Comparison of ENCODE assay signal across 23 cellular contexts in genomic region chr1:47870946-47871750, GRCh38.
DNase-seq lines count a peak whose midpoint lies in the region; ATAC-seq, FAIRE-seq and TF ChIP-seq lines count a peak whose summit lies in the region.
"Had no signal": no experiment of that assay in that cellular context is flagged by ENCODE, and none has a peak within 500 bp of the region (broad histone marks: within the 10 kb centered on the region; RNA-seq: fewer than 3 reads in every experiment).

No MANE protein-coding gene starts in this region.

- peaks cover 5% of the 10 kb centered on the region; the same call in 2 of the 3 replicates for H3K9me3 Mint-ChIP-seq in GM23338
- H3K9me3 Mint-ChIP-seq: effector memory CD8-positive, alpha-beta T cell; H9; stimulated activated naive CD8-positive, alpha-beta T cell treated with anti-CD3 and anti-CD28 coated beads, Interleukin-15, Interleukin-2, amounts not matched to agents 100 ng/mL and 50 ng/mL, for 24 hours had no signal

- no peak overlapping the region for H2BK15ac ChIP-seq in neuronal stem cell (ENCODE audit: low read length)

- H3K4ac ChIP-seq in neuronal stem cell (ENCODE audit: low read length), result no peak overlapping the region

- H2BK12ac ChIP-seq in neuronal stem cell (ENCODE audit: low read length), result no peak overlapping the region

- CTCF ChIA-PET in HEK293 (lab: Yijun Ruan, JAX), result no interaction called here
- CTCF ChIA-PET in K562 (lab: Yijun Ruan, JAX; ENCODE audit: low intra/inter-chr PET ratio), result no interaction called here

- H3K27ac ChIP-seq in HEK293 (ENCODE audit: extremely low read depth, low read depth, low read length), result no peak overlapping the region
- no peak overlapping the region for H3K27ac ChIP-seq in K562 (ENCODE audit: extremely low read depth, low read depth, low read length)
- no peak overlapping the region for H3K27ac ChIP-seq in neuronal stem cell (replicated peaks; ENCODE audit: low read length)
- no peak overlapping the region for H3K27ac ChIP-seq in GM23338 (ENCODE audit: low read depth)
- H3K27ac ChIP-seq: esophagus muscularis mucosa, gastroesophageal sphincter, thyroid gland had no signal

- intact Hi-C loops in K562 (cut with micrococcal nuclease), result no loop called here

- POLR2A ChIA-PET in HEK293 (lab: Yijun Ruan, JAX), result no interaction called here
- POLR2A ChIA-PET in K562 (lab: Yijun Ruan, JAX), result interaction anchor here (0.5 to 0.9 kb wide), 3 partner anchors 12 to 1476 kb away, joined by 3 read pairs; no protein-coding TSS in a partner anchor

- peaks cover 2% of the 10 kb centered on the region; the same call in 2 of the 3 replicates for H3K4me1 Mint-ChIP-seq in GM23338
- H3K4me1 Mint-ChIP-seq: naive B cell had no signal

- H3K4me2 ChIP-seq in K562 (ENCODE audit: insufficient read depth, low read length) (no peak overlapping the region), neuronal stem cell (ENCODE audit: insufficient read depth, low read length, poor library complexity, severe bottlenecking) (no peak overlapping the region), GM23338 (no peak overlapping the region)

- H4K20me1 ChIP-seq in K562 (replicated peaks; ENCODE audit: control insufficient read depth, insufficient read depth, low read length), result 0 out of 2 replicates have a peak, but pooled peaks cover 9% of the 10 kb centered on the region
- H4K20me1 ChIP-seq in GM23338 (replicated peaks; ENCODE audit: insufficient read depth), result no peaks in the 10 kb centered on the region

- no peaks in the 10 kb centered on the region for H3K9me1 ChIP-seq in K562 (ENCODE audit: control insufficient read depth, insufficient read depth, low read length)

- H2BK5ac ChIP-seq in neuronal stem cell (ENCODE audit: low read length), result no peak overlapping the region

- ATAC-seq in K562 (no peak), GM23338 (no peak), HG02973 (IDR thresholded peaks at IDR 0.05; ENCODE audit: unreplicated experiment) (no peak)
- ATAC-seq: effector memory CD8-positive, alpha-beta T cell; gastroesophageal sphincter had no signal

- H3K4me1 ChIP-seq in HEK293 (ENCODE audit: control insufficient read depth, insufficient read depth, low read length) (no peaks in the 10 kb centered on the region), K562 (replicated peaks in 1 of 2; ENCODE audit: control insufficient read depth in 2 of 2, insufficient read depth in 2 of 2, low read length in 2 of 2) (no peaks in the 10 kb centered on the region), neuronal stem cell (ENCODE audit: control insufficient read depth in 2 of 2, insufficient read depth in 1 of 2, low read depth in 1 of 2, low read length in 2 of 2) (peaks cover 0 to 6% of the 10 kb centered on the region in 2 donors), GM23338 (ENCODE audit: insufficient read depth) (no peaks in the 10 kb centered on the region)

- no peak for TF ChIP-seq POLR2A in K562 (conservative IDR thresholded peaks at IDR 0.05)

- peak overlapping the region; percentile 6 for H3K18ac ChIP-seq in neuronal stem cell (ENCODE audit: low read length)

- H3F3A ChIP-seq in GM23338 (replicated peaks; ENCODE audit: low read depth), result no peaks in the 10 kb centered on the region

- no peak overlapping the region for H3K4me3 ChIP-seq in HEK293 (ENCODE audit: low read depth, low read length)
- H3K4me3 ChIP-seq in K562, result no peak overlapping the region
- no peak overlapping the region for H3K4me3 ChIP-seq in neuronal stem cell (ENCODE audit: low read length in 2 of 2)
- H3K4me3 ChIP-seq in GM23338, result no peak overlapping the region
- H3K4me3 ChIP-seq: esophagus muscularis mucosa, gastroesophageal sphincter, thyroid gland had no signal

- WGBS in K562 (ENCODE audit: insufficient coverage, low coverage, missing lambda C conversion rate), result under 1% methylated on average over 9 of the region's 9 CpGs
- WGBS in neuronal stem cell (ENCODE audit: extremely low coverage in 2 of 2, insufficient read length in 2 of 2, insufficient replicate concordance in 1 of 2), 2 donors, result no CpG with 5 or more reads among the region's 9 CpGs

- no peak overlapping the region for H3K4me3 Mint-ChIP-seq in GM23338
- H3K4me3 Mint-ChIP-seq: effector memory CD8-positive, alpha-beta T cell; H9; stimulated activated naive CD8-positive, alpha-beta T cell treated with anti-CD3 and anti-CD28 coated beads, Interleukin-15, Interleukin-2, amounts not matched to agents 100 ng/mL and 50 ng/mL, for 24 hours had no signal

- H3K9me3 ChIP-seq in HEK293 (ENCODE audit: control insufficient read depth, insufficient read depth, low read depth, low read length) (no peaks in the 10 kb centered on the region), K562 (replicated peaks; ENCODE audit: control insufficient read depth, insufficient read depth, low read depth, low read length) (no peaks in the 10 kb centered on the region), neuronal stem cell (replicated peaks in 1 of 2; ENCODE audit: control insufficient read depth in 2 of 2, insufficient read depth in 1 of 2, low read depth in 1 of 2, low read length in 2 of 2) (no peaks in the 10 kb centered on the region)
- H3K9me3 ChIP-seq: esophagus muscularis mucosa, gastroesophageal sphincter, thyroid gland had no signal

- H3K9me2 ChIP-seq in GM23338 (ENCODE audit: insufficient read depth), result no peaks in the 10 kb centered on the region

- no peak for TF ChIP-seq EP300 in K562 (IDR thresholded peaks at IDR 0.05; ENCODE audit: low read length)

- H2BK120ac ChIP-seq in neuronal stem cell (ENCODE audit: low read depth, low read length), result no peak overlapping the region

- no peak overlapping the region for H3K14ac ChIP-seq in neuronal stem cell (ENCODE audit: low read length)

- H4K8ac ChIP-seq in neuronal stem cell (ENCODE audit: low read depth, low read length), result no peak overlapping the region

- peaks cover 5% of the 10 kb centered on the region for H3K27me3 Mint-ChIP-seq in GM23338 (ENCODE audit: insufficient read depth, low read depth, poor library complexity)

- DNase-seq in DMS53 (lab: John Stamatoyannopoulos, UW) (peak; percentile 64), DMS53 treated with DMSO at 0.1 percent for 48 hours (lab: John Stamatoyannopoulos, UW; ENCODE audit: unreplicated experiment) (no peak), K562 (ENCODE audit: extremely low read depth in 1 of 4, low spot score in 3 of 4) (no peak), neuronal stem cell (ENCODE audit: low spot score) (no peak), GM23338 (ENCODE audit: low spot score) (no peak), SIG-M5 (lab: John Stamatoyannopoulos, UW) (no peak)
- DNase-seq: activated CD8-positive, alpha-beta memory T cell treated with anti-CD3 and anti-CD28 coated beads, Interleukin-2, amount 50 U/mL, for 4 hours; effector memory CD8-positive, alpha-beta T cell; GDM1; H9; KBM-7; naive B cell; NCI-H510A treated with DMSO at 0.1 percent for 48 hours; RPMI8226; stimulated activated CD4-positive, alpha-beta T cell treated with anti-CD3 and anti-CD28 coated beads, Interleukin-4, amount 100 ng/mL, for 4 hours; thyroid gland had no signal

- H3K9ac ChIP-seq in K562 (ENCODE audit: insufficient read depth in 1 of 2, low read depth in 2 of 2, low read length in 2 of 2) (no peak overlapping the region), neuronal stem cell (ENCODE audit: low read depth, low read length, poor library complexity) (no peak overlapping the region)

- BruUV-seq in K562 (replicated peaks; lab: Mats Ljungman, UMichigan), result no TSS peak

- in situ Hi-C loops in K562 (cut with MboI), result no loop called here

- H3K27ac Mint-ChIP-seq in GM23338, result no peak overlapping the region
- H3K27ac Mint-ChIP-seq: effector memory CD8-positive, alpha-beta T cell; H9; naive B cell; stimulated activated naive CD8-positive, alpha-beta T cell treated with anti-CD3 and anti-CD28 coated beads, Interleukin-15, Interleukin-2, amounts not matched to agents 100 ng/mL and 50 ng/mL, for 24 hours had no signal

- H3K23ac ChIP-seq in neuronal stem cell (ENCODE audit: low read depth, low read length, poor library complexity), result no peak overlapping the region

- H3K27me3 ChIP-seq in K562 (ENCODE audit: control insufficient read depth in 2 of 2, insufficient read depth in 2 of 2, low read length in 2 of 2), result peaks cover 2 to 32% of the 10 kb centered on the region in 2 experiments; a peak in 2 of 5 replicates
- H3K27me3 ChIP-seq in neuronal stem cell (ENCODE audit: control insufficient read depth in 3 of 3, insufficient read depth in 3 of 3, low read depth in 1 of 3, low read length in 3 of 3), result peaks cover 0 to 2% (median 0%) of the 10 kb centered on the region in 3 experiments
- no peaks in the 10 kb centered on the region for H3K27me3 ChIP-seq in GM23338 (ENCODE audit: insufficient read depth)
- H3K27me3 ChIP-seq: esophagus muscularis mucosa, gastroesophageal sphincter, thyroid gland had no signal

- H4K91ac ChIP-seq in neuronal stem cell (ENCODE audit: low read depth, low read length, poor library complexity), result no peak overlapping the region

- no peak for FAIRE-seq in K562 (lab: Jason Lieb, UNC)
- FAIRE-seq: D721Med had no signal

- no peaks in the 10 kb centered on the region; the same call in 2 of the 3 replicates for H3K36me3 Mint-ChIP-seq in GM23338 (ENCODE audit: low read depth)
- H3K36me3 Mint-ChIP-seq: brain, naive B cell had no signal

- no peak for TF ChIP-seq RAD21 in K562 (CRISPR knock-in tag; conservative IDR thresholded peaks at IDR 0.05 in 1 of 2, IDR thresholded peaks at IDR 0.05 in 1 of 2)

- H3K79me2 ChIP-seq in K562 (ENCODE audit: control insufficient read depth, insufficient read depth, low read length), result no peaks in the 10 kb centered on the region
- H3K79me2 ChIP-seq in GM23338 (replicated peaks; ENCODE audit: insufficient read depth), result no peaks in the 10 kb centered on the region

- H3K36me3 ChIP-seq in HEK293 (ENCODE audit: control insufficient read depth in 2 of 2, insufficient read depth in 1 of 2, low read length in 2 of 2) (no peaks in the 10 kb centered on the region), K562 (ENCODE audit: control insufficient read depth, insufficient read depth, low read length) (no peaks in the 10 kb centered on the region), neuronal stem cell (replicated peaks in 1 of 2; ENCODE audit: control insufficient read depth in 2 of 2, insufficient read depth in 2 of 2, low read length in 2 of 2) (no peaks in the 10 kb centered on the region), GM23338 (ENCODE audit: insufficient read depth) (no peaks in the 10 kb centered on the region)
- H3K36me3 ChIP-seq: esophagus muscularis mucosa, gastroesophageal sphincter, thyroid gland had no signal

- no peak overlapping the region for H2AK5ac ChIP-seq in neuronal stem cell (ENCODE audit: low read depth, low read length)

- TF ChIP-seq CTCF in HEK293 (tag by site-specific recombination; IDR thresholded peaks at IDR 0.05) (no peak), K562 (IDR thresholded peaks at IDR 0.05 in 2 of 3, conservative IDR thresholded peaks at IDR 0.05 in 1 of 3; ENCODE audit: insufficient read depth in 2 of 3, low read depth in 1 of 3, low read length in 3 of 3) (no peak), GM23338 (conservative IDR thresholded peaks at IDR 0.05; ENCODE audit: low read depth in 2 of 2) (no peak)

- no peaks in the 10 kb centered on the region for H3K79me1 ChIP-seq in neuronal stem cell (ENCODE audit: low read depth, low read length)

- H2AFZ ChIP-seq in K562 (ENCODE audit: low read depth, low read length) (no peak overlapping the region), neuronal stem cell (ENCODE audit: low read length) (no peak overlapping the region), GM23338 (no peak overlapping the region)

TF ChIP-seq in GM23338, 12 proteins besides CTCF, POLR2A, EP300 and RAD21 (continues in another document):
- no peak for TF ChIP-seq CREB1 (CRISPR knock-in tag; IDR thresholded peaks at IDR 0.05; ENCODE audit: low read depth)
